In the genomic region with DNA sequence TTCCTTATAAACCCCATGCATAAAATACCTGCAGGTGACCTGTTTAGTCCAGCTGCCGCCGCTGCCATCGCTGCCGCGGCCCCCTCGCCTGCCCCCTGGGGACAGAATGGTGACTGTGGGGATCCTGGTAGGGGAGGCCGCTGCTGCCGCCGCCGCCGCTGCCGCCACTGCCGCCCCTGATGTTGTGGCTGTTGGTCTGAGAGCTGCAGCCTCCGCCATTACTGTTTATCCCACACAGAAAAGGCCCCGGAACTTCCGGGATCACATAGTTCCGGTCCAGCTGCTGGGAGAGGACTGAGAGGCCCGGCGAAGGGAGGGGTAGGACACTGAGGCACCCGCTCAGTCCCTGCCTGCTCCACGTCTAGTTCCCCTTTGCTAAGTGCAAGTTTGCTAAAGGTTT, we compare ENCODE assay signal across 19 cellular contexts.
"Had no signal": no experiment of that assay in that cellular context is flagged by ENCODE, and none has a peak within 500 bp of the region (broad histone marks: within the 10 kb centered on the region; RNA-seq: fewer than 3 reads in every experiment).

No MANE protein-coding gene starts in this region.

- H3K4me2 ChIP-seq: hepatocyte, smooth muscle cell had no signal

- H3K4me3 ChIP-seq: colonic mucosa, hepatocyte, lower lobe of right lung, smooth muscle cell, thoracic aorta had no signal

- DNase-seq: activated CD4-positive, alpha-beta memory T cell treated with anti-CD3 and anti-CD28 coated beads for 36 hours; activated CD8-positive, alpha-beta memory T cell treated with anti-CD3 and anti-CD28 coated beads, Interleukin-2, amount 10 ng/mL, durations not matched to agents 7 days and 5 days; activated naive CD4-positive, alpha-beta T cell treated with Interleukin-2 at 50 U/mL for 16 hours; activated naive CD8-positive, alpha-beta T cell treated with anti-CD3 and anti-CD28 coated beads, Interleukin-2, amount 10 ng/mL, durations not matched to agents 7 days and 5 days; central memory CD4-positive, alpha-beta T cell; colonic mucosa; foreskin keratinocyte; lower lobe of right lung; naive thymus-derived CD8-positive, alpha-beta T cell; stimulated activated CD4-positive, alpha-beta T cell treated with anti-CD3 and anti-CD28 coated beads, Interleukin-4, amount 100 ng/mL, for 4 hours; T-helper 2 cell; WERI-Rb-1 had no signal

- H3K36me3 ChIP-seq: colonic mucosa, lower lobe of right lung, thoracic aorta, WERI-Rb-1 had no signal

- H3K4me1 ChIP-seq: colonic mucosa, foreskin keratinocyte, lower lobe of right lung, parathyroid adenoma had no signal

- H3K27ac ChIP-seq: colonic mucosa, foreskin keratinocyte, hepatocyte, lower lobe of right lung, parathyroid adenoma, thoracic aorta, WERI-Rb-1 had no signal

- H2AFZ ChIP-seq: hepatocyte, parathyroid adenoma had no signal

- H3K9me3 ChIP-seq: colonic mucosa, lower lobe of right lung, thoracic aorta had no signal

- H3K27me3 ChIP-seq: colonic mucosa, foreskin keratinocyte, hepatocyte had no signal

- FAIRE-seq: islet of Langerhans had no signal

- ATAC-seq: activated CD8-positive, alpha-beta memory T cell treated with anti-CD3 and anti-CD28 coated beads, Interleukin-2, amount 10 ng/mL, durations not matched to agents 7 days and 5 days; foreskin keratinocyte; lower lobe of right lung; naive thymus-derived CD8-positive, alpha-beta T cell; sciatic nerve; stimulated activated memory B cell treated with anti-CD40 and anti-IgM and Interleukin-4, amounts not matched to agents 10 μg/mL and 1 μg/mL and 100 μg/mL, for 72 hours had no signal

- H3K79me2 ChIP-seq: hepatocyte, parathyroid adenoma had no signal

- H3K9ac ChIP-seq: parathyroid adenoma had no signal
